ENCODE assay signal across 8 cellular contexts in genomic region chr3:194592798-194593752, GRCh38. TPM values are rescaled to one million over a fixed set of nuclear protein-coding genes. Genes with fewer than 3 reads are reported as not detected.
A peak's percentile ranks its signal among the peaks of the same experiment; 100 is the strongest.
DNase-seq lines count a peak whose midpoint lies in the region; FAIRE-seq and TF ChIP-seq lines count a peak whose summit lies in the region.

No MANE protein-coding gene starts in this region.

- H3K27me3 ChIP-seq in duodenal mucosa (ENCODE audit: control insufficient read depth in 1 of 2, insufficient read depth in 2 of 2, low read length in 2 of 2), result no peaks in the 10 kb centered on the region

- H3K27ac ChIP-seq in duodenal mucosa (ENCODE audit: low read depth, low read length), result peak overlapping the region; percentile 10

- peaks cover 2 to 4% of the 10 kb centered on the region in 2 donors for H3K36me3 ChIP-seq in duodenal mucosa (ENCODE audit: control insufficient read depth in 1 of 2, insufficient read depth in 2 of 2, low read length in 2 of 2)

- H3K4me1 ChIP-seq in duodenal mucosa (ENCODE audit: control insufficient read depth in 1 of 2, insufficient read depth in 2 of 2, low read length in 2 of 2), result no peaks in the 10 kb centered on the region

- DNase-seq in GM12891 (ENCODE audit: insufficient read length, low spot score) (no peak), NCI-H446 treated with DMSO at 0.1 percent for 48 hours (lab: John Stamatoyannopoulos, UW) (peak; percentile 32), skeletal muscle cell (ENCODE audit: low read depth) (peak; percentile 100), GDM1 (lab: John Stamatoyannopoulos, UW) (no peak), HuH-7 (ENCODE audit: low spot score) (no peak)
- DNase-seq in activated naive CD4-positive, alpha-beta T cell treated with Interleukin-2 at 50 U/mL for 16 hours, result no peak
- no peak for DNase-seq in stimulated activated CD4-positive, alpha-beta T cell treated with anti-CD3 and anti-CD28 coated beads, Interleukin-4, amount 100 ng/mL, for 4 hours

- H3K9me3 ChIP-seq in duodenal mucosa (ENCODE audit: control insufficient read depth in 1 of 2, low read length in 2 of 2), result no peaks in the 10 kb centered on the region

- no peak overlapping the region for H3K4me3 ChIP-seq in duodenal mucosa (ENCODE audit: low read depth in 1 of 2, low read length in 2 of 2)
- H3K4me3 ChIP-seq in skeletal muscle cell (ENCODE audit: low read depth, low read length), result no peak overlapping the region

- no peak for TF ChIP-seq POLR2A in GM12891 (IDR thresholded peaks at IDR 0.05; ENCODE audit: low read depth, low read length)

- no peak overlapping the region for H3K9ac ChIP-seq in duodenal mucosa (ENCODE audit: low read depth in 1 of 2, low read length in 2 of 2)

- FAIRE-seq in GM12891 (lab: Jason Lieb, UNC), result peak; percentile 28

TF ChIP-seq in GM12891, 5 proteins besides CTCF, POLR2A, EP300 and RAD21:
- no peak for TF ChIP-seq POU2F2 (IDR thresholded peaks at IDR 0.05; ENCODE audit: low read depth, low read length)
- TF ChIP-seq PAX5 (IDR thresholded peaks at IDR 0.05; ENCODE audit: insufficient read depth, low read length, severe bottlenecking), result no peak
- peak; percentile 96 for TF ChIP-seq SPI1 (IDR thresholded peaks at IDR 0.05; ENCODE audit: low read depth, low read length)
- TF ChIP-seq POLR2AphosphoS5 (IDR thresholded peaks at IDR 0.05; ENCODE audit: low read depth, low read length), result no peak
- no peak for TF ChIP-seq TAF1 (IDR thresholded peaks at IDR 0.05; ENCODE audit: low read depth, low read length)
TF ChIP-seq in GM12891: peak in this region for 1.

RNA-seq across cellular contexts. Expression of gene TMEM44, which starts 40.1 kb away (rescaled TPM):
- polyA plus RNA-seq in GM12891 (2012; ENCODE audit: low read depth, missing spikeins), result 5.9 TPM

Comparison
In these comparisons a context has a peak if more than half of its experiments do, and no peak if none do; other contexts are left out.
1. DNase-seq: peak in NCI-H446 treated with DMSO at 0.1 percent for 48 hours (single experiment) and skeletal muscle cell (single experiment); none in GM12891 (single experiment), GDM1 (single experiment), activated naive CD4-positive, alpha-beta T cell treated with Interleukin-2 at 50 U/mL for 16 hours (single experiment), HuH-7 (single experiment) and stimulated activated CD4-positive, alpha-beta T cell treated with anti-CD3 and anti-CD28 coated beads, Interleukin-4, amount 100 ng/mL, for 4 hours (0 of 2).